In genomic region chr9:127949827-127950512, GRCh38 we compare ENCODE assay signal across 1 cellular context.
TF ChIP-seq lines count a peak whose summit lies in the region.

No MANE protein-coding gene starts in this region.

TF ChIP-seq in IMR-90, 13 proteins besides CTCF, POLR2A, EP300 and RAD21:
- TF ChIP-seq CHD1 (IDR thresholded peaks at IDR 0.05; ENCODE audit: low read depth, low read length): no peak
- no peak for TF ChIP-seq RFX5 (IDR thresholded peaks at IDR 0.05; ENCODE audit: low read depth, low read length)
- TF ChIP-seq MAFK (IDR thresholded peaks at IDR 0.05; ENCODE audit: low read depth, low read length): no peak
